ENCODE assay signal across 28 cellular contexts in genomic region chr2:34848132-34848531, GRCh38.
"Had no signal": no experiment of that assay in that cellular context is flagged by ENCODE, and none has a peak within 500 bp of the region (broad histone marks: within the 10 kb centered on the region; RNA-seq: fewer than 3 reads in every experiment).

No MANE protein-coding gene starts in this region.

- H3K36me3 ChIP-seq: left lung, lower lobe of right lung, pancreas, prostate gland, stomach, thyroid gland, upper lobe of right lung had no signal

- H3K9me3 ChIP-seq: left lung, lower lobe of right lung, pancreas, prostate gland, stomach, testis, thyroid gland, upper lobe of right lung had no signal

- H3K27ac ChIP-seq: left lung, lower lobe of right lung, pancreas, prostate gland, skin epidermis, stomach, testis, thyroid gland, upper lobe of right lung had no signal

- FAIRE-seq: keratinocyte, pancreas, urothelium cell line had no signal

- H3K27me3 ChIP-seq: left lung, pancreas, stomach, testis, thyroid gland, upper lobe of right lung had no signal

- DNase-seq: hippocampal formation; kidney glomerular epithelial cell; left cardiac atrium; left lung; lower lobe of right lung; mammary epithelial cell; mesenchymal stem cell; naive thymus-derived CD8-positive, alpha-beta T cell; nucleus accumbens; pancreas; retina; right cardiac atrium; stimulated activated CD4-positive, alpha-beta T cell treated with anti-CD3 and anti-CD28 coated beads, Interleukin-12 subunit alpha, Interleukin-12 subunit beta, amount 100 ng/mL, for 4 hours; stimulated activated CD4-positive, alpha-beta T cell treated with anti-CD3 and anti-CD28 coated beads, Interleukin-15, amount 100 ng/mL, for 24 hours; stimulated activated CD4-positive, alpha-beta T cell treated with anti-CD3 and anti-CD28 coated beads, Interleukin-2, amount 100 ng/mL, for 24 hours; stimulated activated CD4-positive, alpha-beta T cell treated with anti-CD3 and anti-CD28 coated beads, Interleukin-4, amount 100 ng/mL, for 1 hour; stimulated activated naive B cell treated with anti-CD40 and anti-IgM and Interleukin-4, amounts not matched to agents 10 μg/mL and 1 μg/mL and 100 μg/mL, for 72 hours; stimulated activated naive CD8-positive, alpha-beta T cell treated with anti-CD3 and anti-CD28 coated beads, Interleukin-15, Interleukin-2, amounts not matched to agents 100 U/mL and 50 U/mL, for 24 hours; stomach; testis; thyroid gland; trophoblast cell; upper lobe of right lung had no signal

- H3K4me3 ChIP-seq: left lung, lower lobe of right lung, pancreas, prostate gland, skin epidermis, stomach, testis, thyroid gland, upper lobe of right lung had no signal

- H3K4me1 ChIP-seq: left lung, lower lobe of right lung, prostate gland, stomach, testis, thyroid gland, upper lobe of right lung had no signal

- ATAC-seq: left cardiac atrium; left lung; lower lobe of right lung; naive thymus-derived CD8-positive, alpha-beta T cell; pancreas; right cardiac atrium; sciatic nerve; stimulated activated naive B cell treated with anti-CD40 and anti-IgM and Interleukin-4, amounts not matched to agents 10 μg/mL and 1 μg/mL and 100 μg/mL, for 72 hours; stimulated activated naive CD8-positive, alpha-beta T cell treated with anti-CD3 and anti-CD28 coated beads, Interleukin-15, Interleukin-2, amounts not matched to agents 100 U/mL and 50 U/mL, for 24 hours; upper lobe of right lung had no signal
